1 cellular context compared by ENCODE assay signal in the genomic region with DNA sequence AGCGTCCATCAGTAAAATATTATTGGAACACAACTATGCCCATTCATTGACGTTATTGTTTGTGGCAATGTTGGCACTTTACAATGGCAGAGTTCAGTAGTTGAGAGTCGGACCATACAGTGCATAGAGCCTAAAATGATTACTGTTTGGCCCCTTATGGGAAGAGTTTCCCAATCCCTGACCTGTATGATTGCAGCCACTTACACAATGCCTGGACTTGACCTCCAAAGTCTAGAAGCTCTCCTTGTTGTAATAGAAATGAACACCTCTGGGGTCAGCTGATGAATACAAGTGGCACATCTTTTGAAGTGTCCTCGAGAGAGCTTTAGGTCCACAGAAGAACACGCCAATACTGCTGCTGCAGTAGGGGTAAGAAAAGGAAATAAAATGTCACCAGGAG.
A peak's percentile ranks its signal among the peaks of the same experiment; 100 is the strongest.
TF ChIP-seq lines count a peak whose summit lies in the region.

No MANE protein-coding gene starts in this region.

TF ChIP-seq in HepG2, 621 proteins besides CTCF, POLR2A, EP300 and RAD21 (continued from another document and continues in another):
- no peak for TF ChIP-seq SOX6 (IDR thresholded peaks at IDR 0.05)
- peak; percentile 56 for TF ChIP-seq SOX6 (CRISPR knock-in tag; IDR thresholded peaks at IDR 0.05)
- TF ChIP-seq ZNF737 (CRISPR knock-in tag; IDR thresholded peaks at IDR 0.05; ENCODE audit: borderline replicate concordance), result no peak
- TF ChIP-seq HOXD1 (CRISPR knock-in tag; IDR thresholded peaks at IDR 0.05), result no peak
- no peak for TF ChIP-seq TBP (CRISPR knock-in tag; IDR thresholded peaks at IDR 0.05)
- TF ChIP-seq, protein P1, sequence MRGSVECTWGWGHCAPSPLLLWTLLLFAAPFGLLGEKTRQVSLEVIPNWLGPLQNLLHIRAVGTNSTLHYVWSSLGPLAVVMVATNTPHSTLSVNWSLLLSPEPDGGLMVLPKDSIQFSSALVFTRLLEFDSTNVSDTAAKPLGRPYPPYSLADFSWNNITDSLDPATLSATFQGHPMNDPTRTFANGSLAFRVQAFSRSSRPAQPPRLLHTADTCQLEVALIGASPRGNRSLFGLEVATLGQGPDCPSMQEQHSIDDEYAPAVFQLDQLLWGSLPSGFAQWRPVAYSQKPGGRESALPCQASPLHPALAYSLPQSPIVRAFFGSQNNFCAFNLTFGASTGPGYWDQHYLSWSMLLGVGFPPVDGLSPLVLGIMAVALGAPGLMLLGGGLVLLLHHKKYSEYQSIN (CRISPR knock-in tag; IDR thresholded peaks at IDR 0.05; ENCODE audit: borderline replicate concordance), result no peak
- no peak for TF ChIP-seq ELF1 (CRISPR knock-in tag; IDR thresholded peaks at IDR 0.05)
- TF ChIP-seq ATF6 (CRISPR knock-in tag; conservative IDR thresholded peaks at IDR 0.05), result no peak
- no peak for TF ChIP-seq ZNF354B (CRISPR knock-in tag; IDR thresholded peaks at IDR 0.05)
- no peak for TF ChIP-seq GATAD1 (CRISPR knock-in tag; IDR thresholded peaks at IDR 0.05)
- TF ChIP-seq CEBPG (CRISPR knock-in tag; IDR thresholded peaks at IDR 0.05), result peak; percentile 77
- no peak for TF ChIP-seq ZBTB34 (CRISPR knock-in tag; IDR thresholded peaks at IDR 0.05)
- TF ChIP-seq ZNF547 (CRISPR knock-in tag; IDR thresholded peaks at IDR 0.05), result no peak
- TF ChIP-seq, protein P2, sequence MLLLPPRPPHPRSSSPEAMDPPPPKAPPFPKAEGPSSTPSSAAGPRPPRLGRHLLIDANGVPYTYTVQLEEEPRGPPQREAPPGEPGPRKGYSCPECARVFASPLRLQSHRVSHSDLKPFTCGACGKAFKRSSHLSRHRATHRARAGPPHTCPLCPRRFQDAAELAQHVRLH (CRISPR knock-in tag; IDR thresholded peaks at IDR 0.05; ENCODE audit: borderline replicate concordance, low read depth), result no peak
- peak; percentile 8; the same call in 1 of the 2 replicates for TF ChIP-seq ZMYM2 (CRISPR knock-in tag; IDR thresholded peaks at IDR 0.05)
- no peak for TF ChIP-seq TFDP1 (CRISPR knock-in tag; IDR thresholded peaks at IDR 0.05; ENCODE audit: borderline replicate concordance)
- TF ChIP-seq, protein P3, sequence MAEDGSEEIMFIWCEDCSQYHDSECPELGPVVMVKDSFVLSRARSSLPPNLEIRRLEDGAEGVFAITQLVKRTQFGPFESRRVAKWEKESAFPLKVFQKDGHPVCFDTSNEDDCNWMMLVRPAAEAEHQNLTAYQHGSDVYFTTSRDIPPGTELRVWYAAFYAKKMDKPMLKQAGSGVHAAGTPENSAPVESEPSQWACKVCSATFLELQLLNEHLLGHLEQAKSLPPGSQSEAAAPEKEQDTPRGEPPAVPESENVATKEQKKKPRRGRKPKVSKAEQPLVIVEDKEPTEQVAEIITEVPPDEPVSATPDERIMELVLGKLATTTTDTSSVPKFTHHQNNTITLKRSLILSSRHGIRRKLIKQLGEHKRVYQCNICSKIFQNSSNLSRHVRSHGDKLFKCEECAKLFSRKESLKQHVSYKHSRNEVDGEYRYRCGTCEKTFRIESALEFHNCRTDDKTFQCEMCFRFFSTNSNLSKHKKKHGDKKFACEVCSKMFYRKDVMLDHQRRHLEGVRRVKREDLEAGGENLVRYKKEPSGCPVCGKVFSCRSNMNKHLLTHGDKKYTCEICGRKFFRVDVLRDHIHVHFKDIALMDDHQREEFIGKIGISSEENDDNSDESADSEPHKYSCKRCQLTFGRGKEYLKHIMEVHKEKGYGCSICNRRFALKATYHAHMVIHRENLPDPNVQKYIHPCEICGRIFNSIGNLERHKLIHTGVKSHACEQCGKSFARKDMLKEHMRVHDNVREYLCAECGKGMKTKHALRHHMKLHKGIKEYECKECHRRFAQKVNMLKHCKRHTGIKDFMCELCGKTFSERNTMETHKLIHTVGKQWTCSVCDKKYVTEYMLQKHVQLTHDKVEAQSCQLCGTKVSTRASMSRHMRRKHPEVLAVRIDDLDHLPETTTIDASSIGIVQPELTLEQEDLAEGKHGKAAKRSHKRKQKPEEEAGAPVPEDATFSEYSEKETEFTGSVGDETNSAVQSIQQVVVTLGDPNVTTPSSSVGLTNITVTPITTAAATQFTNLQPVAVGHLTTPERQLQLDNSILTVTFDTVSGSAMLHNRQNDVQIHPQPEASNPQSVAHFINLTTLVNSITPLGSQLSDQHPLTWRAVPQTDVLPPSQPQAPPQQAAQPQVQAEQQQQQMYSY (CRISPR knock-in tag; IDR thresholded peaks at IDR 0.05), result no peak
- TF ChIP-seq KDM1A (CRISPR knock-in tag; IDR thresholded peaks at IDR 0.05), result no peak
- TF ChIP-seq BRD4 (CRISPR knock-in tag; IDR thresholded peaks at IDR 0.05), result peak; percentile 41; the same call in 1 of the 2 replicates
- no peak for TF ChIP-seq ZFY (CRISPR knock-in tag; IDR thresholded peaks at IDR 0.05)
- TF ChIP-seq ZMYM4 (CRISPR knock-in tag; IDR thresholded peaks at IDR 0.05), result peak; percentile 74
- no peak for TF ChIP-seq MATR3 (CRISPR knock-in tag; IDR thresholded peaks at IDR 0.05)
- TF ChIP-seq DNMT1 (CRISPR knock-in tag; IDR thresholded peaks at IDR 0.05), result no peak
- no peak for TF ChIP-seq ZNF280B (CRISPR knock-in tag; IDR thresholded peaks at IDR 0.05; ENCODE audit: borderline replicate concordance)
- TF ChIP-seq, protein P4, sequence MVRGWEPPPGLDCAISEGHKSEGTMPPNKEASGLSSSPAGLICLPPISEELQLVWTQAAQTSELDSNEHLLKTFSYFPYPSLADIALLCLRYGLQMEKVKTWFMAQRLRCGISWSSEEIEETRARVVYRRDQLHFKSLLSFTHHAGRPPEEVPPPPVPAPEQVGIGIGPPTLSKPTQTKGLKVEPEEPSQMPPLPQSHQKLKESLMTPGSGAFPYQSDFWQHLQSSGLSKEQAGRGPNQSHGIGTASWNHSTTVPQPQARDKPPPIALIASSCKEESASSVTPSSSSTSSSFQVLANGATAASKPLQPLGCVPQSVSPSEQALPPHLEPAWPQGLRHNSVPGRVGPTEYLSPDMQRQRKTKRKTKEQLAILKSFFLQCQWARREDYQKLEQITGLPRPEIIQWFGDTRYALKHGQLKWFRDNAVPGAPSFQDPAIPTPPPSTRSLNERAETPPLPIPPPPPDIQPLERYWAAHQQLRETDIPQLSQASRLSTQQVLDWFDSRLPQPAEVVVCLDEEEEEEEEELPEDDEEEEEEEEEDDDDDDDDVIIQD (CRISPR knock-in tag; IDR thresholded peaks at IDR 0.05; ENCODE audit: low read depth), result peak; percentile 38; the same call in 1 of the 2 replicates
- TF ChIP-seq ZNF121 (CRISPR knock-in tag; IDR thresholded peaks at IDR 0.05), result no peak
- TF ChIP-seq GATAD2A (CRISPR knock-in tag; IDR thresholded peaks at IDR 0.05), result peak; percentile 88
- no peak for TF ChIP-seq ZNF766 (CRISPR knock-in tag; IDR thresholded peaks at IDR 0.05; ENCODE audit: borderline replicate concordance)
- no peak for TF ChIP-seq REL (CRISPR knock-in tag; conservative IDR thresholded peaks at IDR 0.05)
- TF ChIP-seq ZBTB3 (CRISPR knock-in tag; IDR thresholded peaks at IDR 0.05; ENCODE audit: borderline replicate concordance, low read depth), result no peak
- peak; percentile 87 for TF ChIP-seq CEBPB (IDR thresholded peaks at IDR 0.05; ENCODE audit: borderline replicate concordance, low read depth, low read length)
- no peak for TF ChIP-seq ZNF33B (CRISPR knock-in tag; IDR thresholded peaks at IDR 0.05)
- peak; percentile 58 for TF ChIP-seq HMG20A (CRISPR knock-in tag; IDR thresholded peaks at IDR 0.05; ENCODE audit: borderline replicate concordance)
- TF ChIP-seq, protein P5, sequence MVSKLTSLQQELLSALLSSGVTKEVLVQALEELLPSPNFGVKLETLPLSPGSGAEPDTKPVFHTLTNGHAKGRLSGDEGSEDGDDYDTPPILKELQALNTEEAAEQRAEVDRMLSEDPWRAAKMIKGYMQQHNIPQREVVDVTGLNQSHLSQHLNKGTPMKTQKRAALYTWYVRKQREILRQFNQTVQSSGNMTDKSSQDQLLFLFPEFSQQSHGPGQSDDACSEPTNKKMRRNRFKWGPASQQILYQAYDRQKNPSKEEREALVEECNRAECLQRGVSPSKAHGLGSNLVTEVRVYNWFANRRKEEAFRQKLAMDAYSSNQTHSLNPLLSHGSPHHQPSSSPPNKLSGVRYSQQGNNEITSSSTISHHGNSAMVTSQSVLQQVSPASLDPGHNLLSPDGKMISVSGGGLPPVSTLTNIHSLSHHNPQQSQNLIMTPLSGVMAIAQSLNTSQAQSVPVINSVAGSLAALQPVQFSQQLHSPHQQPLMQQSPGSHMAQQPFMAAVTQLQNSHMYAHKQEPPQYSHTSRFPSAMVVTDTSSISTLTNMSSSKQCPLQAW (CRISPR knock-in tag; IDR thresholded peaks at IDR 0.05), result no peak
- no peak for TF ChIP-seq SETDB1 (CRISPR knock-in tag; IDR thresholded peaks at IDR 0.05; ENCODE audit: borderline replicate concordance)
- TF ChIP-seq ZNF136 (CRISPR knock-in tag; IDR thresholded peaks at IDR 0.05; ENCODE audit: low read depth), result no peak
- TF ChIP-seq NR2F1 (CRISPR knock-in tag; IDR thresholded peaks at IDR 0.05), result peak; percentile 59 to 76; a peak in 3 of 4 replicates
- TF ChIP-seq, protein P6, sequence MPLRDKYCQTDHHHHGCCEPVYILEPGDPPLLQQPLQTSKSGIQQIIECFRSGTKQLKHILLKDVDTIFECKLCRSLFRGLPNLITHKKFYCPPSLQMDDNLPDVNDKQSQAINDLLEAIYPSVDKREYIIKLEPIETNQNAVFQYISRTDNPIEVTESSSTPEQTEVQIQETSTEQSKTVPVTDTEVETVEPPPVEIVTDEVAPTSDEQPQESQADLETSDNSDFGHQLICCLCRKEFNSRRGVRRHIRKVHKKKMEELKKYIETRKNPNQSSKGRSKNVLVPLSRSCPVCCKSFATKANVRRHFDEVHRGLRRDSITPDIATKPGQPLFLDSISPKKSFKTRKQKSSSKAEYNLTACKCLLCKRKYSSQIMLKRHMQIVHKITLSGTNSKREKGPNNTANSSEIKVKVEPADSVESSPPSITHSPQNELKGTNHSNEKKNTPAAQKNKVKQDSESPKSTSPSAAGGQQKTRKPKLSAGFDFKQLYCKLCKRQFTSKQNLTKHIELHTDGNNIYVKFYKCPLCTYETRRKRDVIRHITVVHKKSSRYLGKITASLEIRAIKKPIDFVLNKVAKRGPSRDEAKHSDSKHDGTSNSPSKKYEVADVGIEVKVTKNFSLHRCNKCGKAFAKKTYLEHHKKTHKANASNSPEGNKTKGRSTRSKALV (CRISPR knock-in tag; IDR thresholded peaks at IDR 0.05), result no peak
- TF ChIP-seq RXRA (CRISPR knock-in tag; IDR thresholded peaks at IDR 0.05), result no peak
- no peak for TF ChIP-seq ZNF17 (CRISPR knock-in tag; IDR thresholded peaks at IDR 0.05)
- no peak for TF ChIP-seq KAT8 (CRISPR knock-in tag; IDR thresholded peaks at IDR 0.05)
- TF ChIP-seq ZBTB21 (CRISPR knock-in tag; IDR thresholded peaks at IDR 0.05), result no peak
- TF ChIP-seq ZNF788 (CRISPR knock-in tag; IDR thresholded peaks at IDR 0.05; ENCODE audit: borderline replicate concordance), result no peak
- TF ChIP-seq POGZ (CRISPR knock-in tag; IDR thresholded peaks at IDR 0.05), result peak; percentile 69; the same call in 1 of the 2 replicates
- TF ChIP-seq SATB2 (CRISPR knock-in tag; IDR thresholded peaks at IDR 0.05), result no peak
- TF ChIP-seq PHF20 (CRISPR knock-in tag; IDR thresholded peaks at IDR 0.05), result no peak
- TF ChIP-seq FOXM1 (CRISPR knock-in tag; IDR thresholded peaks at IDR 0.05), result no peak
- TF ChIP-seq ZNF546 (CRISPR knock-in tag; conservative IDR thresholded peaks at IDR 0.05), result no peak; the same call in 1 of the 2 replicates
- no peak for TF ChIP-seq ATAD3A (CRISPR knock-in tag; IDR thresholded peaks at IDR 0.05)
